Comparison of ENCODE assay signal across 8 cellular contexts in the genomic region with DNA sequence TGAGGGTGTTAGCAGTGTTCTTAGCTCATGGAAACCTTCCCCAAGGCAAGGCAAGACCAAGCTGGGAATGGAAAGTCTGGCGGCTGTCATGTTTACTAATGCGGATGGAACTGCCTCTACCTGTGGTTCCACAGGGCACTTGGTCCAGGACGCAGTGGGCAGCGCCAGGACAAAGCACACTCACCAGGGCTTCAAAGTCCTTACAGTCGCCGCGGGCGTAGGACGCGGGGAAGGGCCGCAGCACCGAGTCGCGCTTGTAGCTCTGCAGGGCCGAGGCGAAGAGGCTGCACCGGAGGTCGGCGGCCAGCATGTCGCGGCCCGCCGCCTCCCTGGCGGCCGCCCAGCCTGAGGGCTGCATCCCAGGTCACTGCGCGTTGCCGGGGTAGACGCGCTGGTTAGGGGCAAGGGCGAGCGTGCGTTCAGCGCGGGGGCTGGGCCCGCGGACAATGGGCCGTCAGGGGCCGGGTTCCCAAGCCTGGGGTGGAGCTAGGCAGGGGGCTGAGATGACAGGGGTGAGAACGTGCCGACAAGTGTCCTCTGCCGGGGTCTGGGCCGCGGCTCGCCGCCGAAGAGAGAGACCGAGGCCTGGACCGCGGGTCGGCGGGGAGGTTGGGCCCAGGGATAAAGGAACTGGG. TPM values are rescaled to one million over a fixed set of nuclear protein-coding genes. Genes with fewer than 3 reads are reported as not detected.
DNase-seq lines count a peak whose midpoint lies in the region; ATAC-seq and TF ChIP-seq lines count a peak whose summit lies in the region.

No MANE protein-coding gene starts in this region.

- WGBS in upper lobe of left lung, 2 donors = 1% methylated on average over 42 of the region's 52 CpGs; no CpG with 5 or more reads in 1 of the 2 donors

- H3K9me3 Mint-ChIP-seq in CD8-positive, alpha-beta memory T cell = no peaks in the 10 kb centered on the region
- no peaks in the 10 kb centered on the region for H3K9me3 Mint-ChIP-seq in endothelial cell (ENCODE audit: unreplicated experiment)

- CTCF ChIA-PET in CD8-positive, alpha-beta memory T cell (lab: Charles Lee) = interaction anchor here (0.7 to 2.6 kb wide), 13 partner anchors 9 to 101 kb away, joined by 3 to 16 read pairs (median 6); a partner anchor contains a TSS

- TF ChIP-seq EP300 in upper lobe of left lung (IDR thresholded peaks at IDR 0.05) = no peak

- no peaks in the 10 kb centered on the region for H3K9me3 ChIP-seq in CD8-positive, alpha-beta memory T cell (ENCODE audit: low read length)
- H3K9me3 ChIP-seq in SK-N-MC (ENCODE audit: low read depth, low read length) = no peaks in the 10 kb centered on the region
- H3K9me3 ChIP-seq in mucosa of descending colon = no peaks in the 10 kb centered on the region
- no peaks in the 10 kb centered on the region for H3K9me3 ChIP-seq in upper lobe of left lung

- H3K27ac Mint-ChIP-seq in CD8-positive, alpha-beta memory T cell = peak overlapping the region; percentile 7 to 96 (median 88)
- H3K27ac Mint-ChIP-seq in endothelial cell (ENCODE audit: unreplicated experiment) = no peak overlapping the region

- no peak for TF ChIP-seq POLR2A in upper lobe of left lung (IDR thresholded peaks at IDR 0.05)

- peak in 1 of 5 donors; percentile 12 for DNase-seq in CD8-positive, alpha-beta memory T cell
- DNase-seq in SK-N-MC (ENCODE audit: low read depth, low spot score) (no peak), endothelial cell (ENCODE audit: low spot score) (peak; percentile 43), mucosa of descending colon (peak; percentile 60 to 76 (median 75)), upper lobe of left lung (peak; percentile 40 to 92), NCI-H2107 treated with DMSO at 0.1 percent for 48 hours (lab: John Stamatoyannopoulos, UW; ENCODE audit: unreplicated experiment) (no peak)

- no peaks in the 10 kb centered on the region for H3K36me3 ChIP-seq in CD8-positive, alpha-beta memory T cell (ENCODE audit: insufficient read depth, low read length)
- H3K36me3 ChIP-seq in SK-N-MC (ENCODE audit: insufficient read depth, low read length) (no peaks in the 10 kb centered on the region), mucosa of descending colon (ENCODE audit: low read depth) (no peaks in the 10 kb centered on the region), upper lobe of left lung (no peaks in the 10 kb centered on the region)

- H3K4me1 Mint-ChIP-seq in CD8-positive, alpha-beta memory T cell = peaks cover 30 to 53% (median 49%) of the 10 kb centered on the region in 3 donors
- peaks cover 11% of the 10 kb centered on the region for H3K4me1 Mint-ChIP-seq in endothelial cell (ENCODE audit: unreplicated experiment)

- H3K4me3 Mint-ChIP-seq in CD8-positive, alpha-beta memory T cell = peak overlapping the region; percentile 67 to 94 (median 88)
- H3K4me3 Mint-ChIP-seq in endothelial cell (ENCODE audit: unreplicated experiment) = peak overlapping the region; percentile 86

- H3K27me3 ChIP-seq in CD8-positive, alpha-beta memory T cell (ENCODE audit: insufficient read depth, low read length, poor library complexity, severe bottlenecking) = no peaks in the 10 kb centered on the region
- no peaks in the 10 kb centered on the region for H3K27me3 ChIP-seq in upper lobe of left lung

- peak overlapping the region; percentile 89 for H3K9ac ChIP-seq in SK-N-MC (ENCODE audit: insufficient read length)

- H3K4me1 ChIP-seq in CD8-positive, alpha-beta memory T cell (ENCODE audit: insufficient read depth, low read length) = peaks cover 23% of the 10 kb centered on the region
- H3K4me1 ChIP-seq in mucosa of descending colon (ENCODE audit: low read depth) = peaks cover 10% of the 10 kb centered on the region
- peaks cover 10 to 16% (median 15%) of the 10 kb centered on the region in 4 donors for H3K4me1 ChIP-seq in upper lobe of left lung

- peaks cover 0 to 2% of the 10 kb centered on the region in 2 donors for H3K27me3 Mint-ChIP-seq in CD8-positive, alpha-beta memory T cell
- peaks cover 4% of the 10 kb centered on the region for H3K27me3 Mint-ChIP-seq in endothelial cell (ENCODE audit: unreplicated experiment)

- POLR2A ChIA-PET in CD8-positive, alpha-beta memory T cell (lab: Charles Lee) = interaction anchor here (0.5 to 2.2 kb wide), 9 partner anchors 10 to 252 kb away, joined by 3 to 28 read pairs (median 5); a partner anchor contains a TSS

- H3K27ac ChIP-seq in CD8-positive, alpha-beta memory T cell (ENCODE audit: low read depth, low read length) = peak overlapping the region; percentile 78
- H3K27ac ChIP-seq in SK-N-MC (peak overlapping the region; percentile 42; the same call in 1 of the 2 replicates), upper lobe of left lung (peak overlapping the region; percentile 85 to 90 (median 89))

- peaks cover 0 to 19% (median 0%) of the 10 kb centered on the region in 3 donors for H3K36me3 Mint-ChIP-seq in CD8-positive, alpha-beta memory T cell
- no peaks in the 10 kb centered on the region for H3K36me3 Mint-ChIP-seq in endothelial cell (ENCODE audit: low read depth, unreplicated experiment)

- TF ChIP-seq CTCF in endothelial cell (IDR thresholded peaks at IDR 0.05; ENCODE audit: unreplicated experiment) (no peak), mucosa of descending colon (IDR thresholded peaks at IDR 0.05) (no peak), upper lobe of left lung (IDR thresholded peaks at IDR 0.05) (no peak)

- ATAC-seq in GM19023 (IDR thresholded peaks at IDR 0.05; ENCODE audit: unreplicated experiment) (peak; percentile 35), HG03108 (IDR thresholded peaks at IDR 0.05; ENCODE audit: unreplicated experiment) (peak; percentile 24), mucosa of descending colon (peak; percentile 69), upper lobe of left lung (ENCODE audit: low FRiP score in 2 of 2) (peak; percentile 49 to 75)

- peak overlapping the region; percentile 80 for H3K4me3 ChIP-seq in CD8-positive, alpha-beta memory T cell (ENCODE audit: low read length)
- H3K4me3 ChIP-seq in SK-N-MC (peak overlapping the region; percentile 93), mucosa of descending colon (peak overlapping the region; percentile 61), upper lobe of left lung (peak overlapping the region; percentile 57 to 84 (median 77))

- intact Hi-C loops in mucosa of descending colon (cut with DNase I, micrococcal nuclease) = no loop called here

RNA-seq across cellular contexts. Expression of a gene that starts 0.5 kb away (rescaled TPM):
- total RNA-seq in CD8-positive, alpha-beta memory T cell = 10 to 100 TPM; 14.1 to 14.7 TPM
- 30.9 TPM for polyA plus RNA-seq in CD8-positive, alpha-beta memory T cell
- total RNA-seq in endothelial cell (ENCODE audit: unreplicated experiment) = 2.8 TPM
- total RNA-seq in mucosa of descending colon = 10 to 100 TPM in 2 of 3 donors, 1 to 10 TPM in 1; 9.6 to 12.4 (median 12.1) TPM
- 10 to 100 TPM in 1 of 6 donors, 1 to 10 TPM in 5; 6.3 to 20.6 (median 7.9) TPM for total RNA-seq in upper lobe of left lung

RNA-seq across cellular contexts. Expression of a gene that starts 9.7 kb away (rescaled TPM):
- not detected for total RNA-seq in CD8-positive, alpha-beta memory T cell
- polyA plus RNA-seq in CD8-positive, alpha-beta memory T cell = not detected
- total RNA-seq in endothelial cell (ENCODE audit: unreplicated experiment) = not detected
- total RNA-seq in mucosa of descending colon = not detected
- total RNA-seq in upper lobe of left lung = not detected

RNA-seq across cellular contexts. Expression of a gene that starts 18.3 kb away (rescaled TPM):
- total RNA-seq in CD8-positive, alpha-beta memory T cell = not detected
- not detected for polyA plus RNA-seq in CD8-positive, alpha-beta memory T cell
- total RNA-seq in endothelial cell (ENCODE audit: unreplicated experiment) (not detected), mucosa of descending colon (10 to 100 TPM in 2 of 3 donors, not detected in 1; 15.9 to 32.0 TPM), upper lobe of left lung (10 to 100 TPM in 2 of 6 donors, not detected in 4; 22.5 to 38.1 TPM)

Comparison
In these comparisons a context has a peak if more than half of its experiments do, and no peak if none do; other contexts are left out.
1. DNase-seq: peak in endothelial cell (single experiment), mucosa of descending colon (3 of 3) and upper lobe of left lung (2 of 2); none in SK-N-MC (single experiment) and NCI-H2107 treated with DMSO at 0.1 percent for 48 hours (single experiment).
2. Peak in every context shown above with its lines, with median percentiles within 50 percentile points of each other: H3K27ac ChIP-seq, H3K4me3 ChIP-seq and ATAC-seq.